Comparison of ENCODE assay signal across 1 cellular context in the genomic region with DNA sequence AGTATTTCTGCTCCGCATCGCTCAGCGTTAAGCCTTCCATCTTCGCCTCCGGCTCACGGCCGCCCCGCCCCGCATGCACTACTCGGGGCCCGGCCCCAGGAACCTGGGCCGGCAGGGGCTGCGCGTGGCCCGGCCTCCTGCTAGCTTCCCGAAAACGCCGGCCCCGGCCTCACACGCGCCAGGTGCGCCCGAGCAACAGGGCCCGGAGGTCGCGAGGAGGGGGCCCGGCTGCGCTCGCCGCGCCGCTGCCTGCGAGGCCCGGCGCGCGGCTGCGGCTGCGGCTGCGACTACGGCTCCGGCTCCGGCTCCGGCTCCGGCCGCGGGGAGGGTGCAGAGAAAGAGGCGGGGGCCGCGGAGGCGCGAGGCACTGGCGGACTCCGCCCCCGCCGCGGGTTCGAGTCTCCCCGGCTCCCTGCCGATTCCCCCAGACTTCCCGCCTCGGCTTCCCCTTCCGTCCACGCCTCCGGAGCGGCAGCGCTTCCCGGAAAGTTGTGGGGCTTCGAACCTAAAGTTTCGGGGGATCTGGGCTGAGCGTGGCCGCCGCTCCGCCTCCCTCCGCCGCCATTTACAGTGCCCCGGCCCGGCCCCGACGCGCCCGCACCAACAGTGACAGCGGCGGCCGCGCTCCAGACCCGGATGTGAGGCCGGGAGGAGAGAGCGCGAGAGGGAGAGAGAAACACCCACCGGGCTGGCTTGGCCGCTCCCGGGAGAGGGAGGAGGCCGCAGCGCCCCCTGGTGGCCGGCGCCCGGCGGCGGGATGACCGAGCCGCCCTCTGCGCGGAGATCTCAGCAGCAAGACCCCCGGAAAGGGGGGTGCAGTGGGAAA.
A peak's percentile ranks its signal among the peaks of the same experiment; 100 is the strongest.
TF ChIP-seq lines count a peak whose summit lies in the region.

A gene with protein sequence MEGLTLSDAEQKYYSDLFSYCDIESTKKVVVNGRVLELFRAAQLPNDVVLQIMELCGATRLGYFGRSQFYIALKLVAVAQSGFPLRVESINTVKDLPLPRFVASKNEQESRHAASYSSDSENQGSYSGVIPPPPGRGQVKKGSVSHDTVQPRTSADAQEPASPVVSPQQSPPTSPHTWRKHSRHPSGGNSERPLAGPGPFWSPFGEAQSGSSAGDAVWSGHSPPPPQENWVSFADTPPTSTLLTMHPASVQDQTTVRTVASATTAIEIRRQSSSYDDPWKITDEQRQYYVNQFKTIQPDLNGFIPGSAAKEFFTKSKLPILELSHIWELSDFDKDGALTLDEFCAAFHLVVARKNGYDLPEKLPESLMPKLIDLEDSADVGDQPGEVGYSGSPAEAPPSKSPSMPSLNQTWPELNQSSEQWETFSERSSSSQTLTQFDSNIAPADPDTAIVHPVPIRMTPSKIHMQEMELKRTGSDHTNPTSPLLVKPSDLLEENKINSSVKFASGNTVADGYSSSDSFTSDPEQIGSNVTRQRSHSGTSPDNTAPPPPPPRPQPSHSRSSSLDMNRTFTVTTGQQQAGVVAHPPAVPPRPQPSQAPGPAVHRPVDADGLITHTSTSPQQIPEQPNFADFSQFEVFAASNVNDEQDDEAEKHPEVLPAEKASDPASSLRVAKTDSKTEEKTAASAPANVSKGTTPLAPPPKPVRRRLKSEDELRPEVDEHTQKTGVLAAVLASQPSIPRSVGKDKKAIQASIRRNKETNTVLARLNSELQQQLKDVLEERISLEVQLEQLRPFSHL (minus strand): TSS at position 611 of the 826 bp plus-strand sequence. CDS start 571 bp downstream, at position 40.

TF ChIP-seq in WTC11, 78 proteins besides CTCF, POLR2A, EP300 and RAD21 (continued from another document):
- TF ChIP-seq, protein P1, sequence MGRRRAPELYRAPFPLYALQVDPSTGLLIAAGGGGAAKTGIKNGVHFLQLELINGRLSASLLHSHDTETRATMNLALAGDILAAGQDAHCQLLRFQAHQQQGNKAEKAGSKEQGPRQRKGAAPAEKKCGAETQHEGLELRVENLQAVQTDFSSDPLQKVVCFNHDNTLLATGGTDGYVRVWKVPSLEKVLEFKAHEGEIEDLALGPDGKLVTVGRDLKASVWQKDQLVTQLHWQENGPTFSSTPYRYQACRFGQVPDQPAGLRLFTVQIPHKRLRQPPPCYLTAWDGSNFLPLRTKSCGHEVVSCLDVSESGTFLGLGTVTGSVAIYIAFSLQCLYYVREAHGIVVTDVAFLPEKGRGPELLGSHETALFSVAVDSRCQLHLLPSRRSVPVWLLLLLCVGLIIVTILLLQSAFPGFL (CRISPR knock-in tag; IDR thresholded peaks at IDR 0.05; ENCODE audit: borderline replicate concordance) = no peak
- TF ChIP-seq STAT6 (CRISPR knock-in tag; conservative IDR thresholded peaks at IDR 0.05; ENCODE audit: low read depth) (no peak), ZNF121 (CRISPR knock-in tag; IDR thresholded peaks at IDR 0.05) (peak; percentile 47; the same call in 1 of the 2 replicates), ERG (CRISPR knock-in tag; IDR thresholded peaks at IDR 0.05) (no peak), JUN (CRISPR knock-in tag; IDR thresholded peaks at IDR 0.05) (no peak)
- TF ChIP-seq, protein P2, sequence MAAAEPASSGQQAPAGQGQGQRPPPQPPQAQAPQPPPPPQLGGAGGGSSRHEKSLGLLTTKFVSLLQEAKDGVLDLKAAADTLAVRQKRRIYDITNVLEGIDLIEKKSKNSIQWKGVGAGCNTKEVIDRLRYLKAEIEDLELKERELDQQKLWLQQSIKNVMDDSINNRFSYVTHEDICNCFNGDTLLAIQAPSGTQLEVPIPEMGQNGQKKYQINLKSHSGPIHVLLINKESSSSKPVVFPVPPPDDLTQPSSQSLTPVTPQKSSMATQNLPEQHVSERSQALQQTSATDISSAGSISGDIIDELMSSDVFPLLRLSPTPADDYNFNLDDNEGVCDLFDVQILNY (CRISPR knock-in tag; IDR thresholded peaks at IDR 0.05) = peak; percentile 49
